Comparison of ENCODE assay signal across 22 cellular contexts in the genomic region with DNA sequence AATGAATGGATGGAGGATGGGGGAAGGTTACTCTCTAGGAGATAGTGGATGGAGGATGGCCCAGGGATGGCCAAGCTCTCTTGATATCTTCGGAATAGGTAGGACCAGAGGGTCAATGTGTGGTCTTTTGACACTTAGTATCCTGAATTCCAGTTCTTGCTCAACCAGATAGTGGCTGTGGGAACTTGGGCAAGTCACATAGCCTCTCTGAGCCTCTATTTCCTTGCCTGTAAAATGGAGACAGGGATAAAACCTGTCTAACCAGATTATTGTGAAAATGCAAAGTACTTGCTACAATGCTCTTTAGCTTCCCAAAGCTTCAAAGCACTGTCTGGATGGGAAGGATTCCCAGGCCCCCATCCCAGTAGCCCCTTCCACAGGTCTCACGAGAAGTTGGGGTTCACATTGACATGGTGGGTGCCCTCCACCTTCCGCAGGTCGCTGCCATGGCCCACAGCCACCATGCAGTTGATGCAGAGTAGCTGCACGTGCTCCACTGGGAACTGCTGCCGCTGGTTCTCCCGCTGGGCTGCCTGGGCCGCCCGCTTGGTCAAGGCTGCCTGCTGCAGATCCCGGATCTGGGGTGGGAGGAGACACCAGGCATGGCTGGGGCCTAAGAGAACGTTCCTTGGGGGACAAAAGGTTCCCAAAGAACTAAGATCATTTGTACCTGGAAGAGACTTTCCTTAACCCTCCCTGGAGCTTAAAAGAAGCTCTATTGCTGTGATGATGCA. TPM values are rescaled to one million over a fixed set of nuclear protein-coding genes. Genes with fewer than 3 reads are reported as not detected.
DNase-seq lines count a peak whose midpoint lies in the region; ATAC-seq, FAIRE-seq and TF ChIP-seq lines count a peak whose summit lies in the region.
"Had no signal": no experiment of that assay in that cellular context is flagged by ENCODE, and none has a peak within 500 bp of the region (broad histone marks: within the 10 kb centered on the region; RNA-seq: fewer than 3 reads in every experiment).

No MANE protein-coding gene starts in this region.

- no peaks in the 10 kb centered on the region for H3K36me3 ChIP-seq in HepG2 (replicated peaks in 1 of 2; ENCODE audit: control insufficient read depth in 1 of 2, insufficient read depth in 2 of 2, low read length in 2 of 2)
- peaks cover 0 to 24% (median 0%) of the 10 kb centered on the region in 4 donors for H3K36me3 ChIP-seq in right lobe of liver
- H3K36me3 ChIP-seq in neuronal stem cell (replicated peaks in 1 of 2; ENCODE audit: control insufficient read depth in 2 of 2, insufficient read depth in 2 of 2, low read length in 2 of 2): no peaks in the 10 kb centered on the region
- H3K36me3 ChIP-seq: BE2C had no signal

- H2BK15ac ChIP-seq in neuronal stem cell (ENCODE audit: low read length): no peak overlapping the region

- H3K9me3 ChIP-seq in HepG2 (ENCODE audit: low read length) (no peaks in the 10 kb centered on the region), right lobe of liver (no peaks in the 10 kb centered on the region), neuronal stem cell (replicated peaks in 1 of 2; ENCODE audit: control insufficient read depth in 2 of 2, insufficient read depth in 1 of 2, low read depth in 1 of 2, low read length in 2 of 2) (no peaks in the 10 kb centered on the region)
- H3K9me3 ChIP-seq: A549; BE2C; BLaER1 treated with 17β-estradiol and CSF1 and Interleukin-3, amounts not matched to agents 10 nM and 100 nM had no signal

- BruUV-seq in HepG2 (replicated peaks; lab: Mats Ljungman, UMichigan): no TSS peak

- intact Hi-C loops in HepG2 (cut with micrococcal nuclease; ENCODE audit: unreplicated experiment): no loop called here
- intact Hi-C loops in right lobe of liver (cut with DNase I): loop anchor here in 1 of 2 donors (5.0 kb wide), 1 partner anchor 36 kb away; no protein-coding TSS in a partner anchor

- no peak overlapping the region for H4K8ac ChIP-seq in neuronal stem cell (ENCODE audit: low read depth, low read length)

- H3K9ac ChIP-seq in HepG2 (ENCODE audit: insufficient read depth, low read depth, low read length) (no peak overlapping the region), neuronal stem cell (ENCODE audit: low read depth, low read length, poor library complexity) (peak overlapping the region; percentile 1)
- H3K9ac ChIP-seq: BLaER1 treated with 17β-estradiol and CSF1 and Interleukin-3, amounts not matched to agents 10 nM and 100 nM had no signal

- H2AFZ ChIP-seq in HepG2 (ENCODE audit: low read length): no peak overlapping the region
- no peak overlapping the region for H2AFZ ChIP-seq in neuronal stem cell (ENCODE audit: low read length)
- H2AFZ ChIP-seq: GM23338 had no signal

- ATAC-seq in HepG2: no peak
- ATAC-seq in right lobe of liver: no peak
- no peak for ATAC-seq in HG03159 (IDR thresholded peaks at IDR 0.05; ENCODE audit: unreplicated experiment)
- ATAC-seq in HG03520 (IDR thresholded peaks at IDR 0.05; ENCODE audit: unreplicated experiment): no peak
- ATAC-seq: A549, GM12878, GM23338, HCT116 had no signal

- no peak overlapping the region for H2AK5ac ChIP-seq in neuronal stem cell (ENCODE audit: low read depth, low read length)

- TF ChIP-seq EP300 in HepG2 (IDR thresholded peaks at IDR 0.05; ENCODE audit: low read depth in 2 of 2, low read length in 2 of 2) (no peak), HepG2 (CRISPR knock-in tag; IDR thresholded peaks at IDR 0.05; ENCODE audit: borderline replicate concordance) (no peak)

- CTCF ChIA-PET in HepG2 (lab: Yijun Ruan, JAX; ENCODE audit: low intra/inter-chr PET ratio, low total read pairs): interaction anchor here (1.4 to 7.0 kb wide), 2 partner anchors 14 to 36 kb away, joined by 5 to 125 read pairs; no protein-coding TSS in a partner anchor

- in situ Hi-C loops in HepG2 (cut with HindIII; ENCODE audit: extremely low pct_ligation_motif_present, low pct_unique_long_range_greater_than_20kb): loop anchor here (5.0 kb wide), 1 partner anchor 36 kb away; no protein-coding TSS in a partner anchor

- H3K4me2 ChIP-seq in HepG2 (ENCODE audit: low read depth, low read length) (no peak overlapping the region), neuronal stem cell (ENCODE audit: insufficient read depth, low read length, poor library complexity, severe bottlenecking) (no peak overlapping the region)
- H3K4me2 ChIP-seq: A549; BLaER1 treated with 17β-estradiol and CSF1 and Interleukin-3, amounts not matched to agents 10 nM and 100 nM; GM23338 had no signal

- H3K4me3 ChIP-seq in HepG2 (replicated peaks in 1 of 3; ENCODE audit: insufficient read depth in 1 of 3, low read depth in 2 of 3, low read length in 3 of 3) (no peak overlapping the region), right lobe of liver (no peak overlapping the region), neuronal stem cell (ENCODE audit: low read length in 2 of 2) (no peak overlapping the region)
- H3K4me3 ChIP-seq: A549; BLaER1 treated with 17β-estradiol and CSF1 and Interleukin-3, amounts not matched to agents 10 nM and 100 nM; GM12878; GM23338 had no signal

- FAIRE-seq in HepG2 (lab: Jason Lieb, UNC): no peak
- FAIRE-seq: A549, GM12878 had no signal

- TF ChIP-seq CTCF in HepG2 (CRISPR knock-in tag; IDR thresholded peaks at IDR 0.05): no peak
- TF ChIP-seq CTCF in right lobe of liver (IDR thresholded peaks at IDR 0.05): no peak

- no peaks in the 10 kb centered on the region for H3K79me2 ChIP-seq in HepG2 (ENCODE audit: insufficient read depth, low read length)

- H2BK12ac ChIP-seq in neuronal stem cell (ENCODE audit: low read length): no peak overlapping the region

- H3K18ac ChIP-seq in neuronal stem cell (ENCODE audit: low read length): no peak overlapping the region

- H3K27me3 ChIP-seq in HepG2 (ENCODE audit: control insufficient read depth in 1 of 2, insufficient read depth in 2 of 2, low read length in 2 of 2) (peaks cover 4 to 21% of the 10 kb centered on the region in 2 experiments; a peak in 3 of 5 replicates), right lobe of liver (no peaks in the 10 kb centered on the region), neuronal stem cell (ENCODE audit: control insufficient read depth in 3 of 3, insufficient read depth in 3 of 3, low read depth in 1 of 3, low read length in 3 of 3) (peaks cover 0 to 66% (median 2%) of the 10 kb centered on the region in 3 experiments)
- H3K27me3 ChIP-seq: BE2C had no signal

- H4K20me1 ChIP-seq in HepG2 (ENCODE audit: insufficient read depth, low read length): no peaks in the 10 kb centered on the region
- H4K20me1 ChIP-seq: BLaER1 treated with 17β-estradiol and CSF1 and Interleukin-3, amounts not matched to agents 10 nM and 100 nM had no signal

- WGBS in HepG2 (ENCODE audit: low lambda C conversion rate): 51% methylated on average over 7 of the region's 11 CpGs
- 60% methylated on average over 1 of the region's 11 CpGs for WGBS in right lobe of liver (ENCODE audit: insufficient coverage, low coverage, low lambda C conversion rate, missing lambda C conversion rate)
- no CpG with 5 or more reads among the region's 11 CpGs for WGBS in neuronal stem cell (ENCODE audit: extremely low coverage in 2 of 2, insufficient read length in 2 of 2, insufficient replicate concordance in 1 of 2), 2 donors

- H3K27ac ChIP-seq in HepG2 (ENCODE audit: extremely low read length, insufficient read depth, low read length): no peak overlapping the region
- no peak overlapping the region for H3K27ac ChIP-seq in right lobe of liver
- no peak overlapping the region for H3K27ac ChIP-seq in neuronal stem cell (replicated peaks; ENCODE audit: low read length)
- H3K27ac ChIP-seq: A549; BLaER1 treated with 17β-estradiol and CSF1 and Interleukin-3, amounts not matched to agents 10 nM and 100 nM had no signal

- H3K79me1 ChIP-seq in neuronal stem cell (ENCODE audit: low read depth, low read length): no peaks in the 10 kb centered on the region

- no peak for TF ChIP-seq RAD21 in HepG2 (CRISPR knock-in tag; IDR thresholded peaks at IDR 0.05)

- DNase-seq in HepG2 (ENCODE audit: low spot score) (no peak), right lobe of liver (no peak), neuronal stem cell (ENCODE audit: low spot score) (no peak)
- DNase-seq: 8988T; ACHN; AML-193; BE2C; Calu3; CD4-positive, alpha-beta memory T cell; COR-L47; DMS79; EL; GDM1; H9 had no signal

- H3K4ac ChIP-seq in neuronal stem cell (ENCODE audit: low read length): no peak overlapping the region

- no peak overlapping the region for H2BK5ac ChIP-seq in neuronal stem cell (ENCODE audit: low read length)

- H3K4me1 ChIP-seq in HepG2 (ENCODE audit: insufficient read depth, low read length) (peaks cover 28% of the 10 kb centered on the region), right lobe of liver (peaks cover 0 to 12% (median 0%) of the 10 kb centered on the region in 4 donors), neuronal stem cell (ENCODE audit: control insufficient read depth in 2 of 2, insufficient read depth in 1 of 2, low read depth in 1 of 2, low read length in 2 of 2) (peaks cover 4 to 6% of the 10 kb centered on the region in 2 donors)

- POLR2A ChIA-PET in HepG2 (lab: Yijun Ruan, JAX): interaction anchor here (1.1 kb wide), 1 partner anchor 136 kb away, joined by 3 read pairs; no protein-coding TSS in a partner anchor

- H3K23ac ChIP-seq in neuronal stem cell (ENCODE audit: low read depth, low read length, poor library complexity): no peak overlapping the region

- H3K14ac ChIP-seq in neuronal stem cell (ENCODE audit: low read length): no peak overlapping the region

- no peak overlapping the region for H2BK120ac ChIP-seq in neuronal stem cell (ENCODE audit: low read depth, low read length)

- no peak for TF ChIP-seq POLR2A in HepG2 (IDR thresholded peaks at IDR 0.05; ENCODE audit: insufficient read depth in 1 of 2, low read depth in 2 of 2, low read length in 2 of 2)
- TF ChIP-seq POLR2A in right lobe of liver (IDR thresholded peaks at IDR 0.05): no peak

- no peak overlapping the region for H4K91ac ChIP-seq in neuronal stem cell (ENCODE audit: low read depth, low read length, poor library complexity)

RNA-seq across cellular contexts. Expression of gene ZNF385C, which starts 5.1 kb away (rescaled TPM):
- total RNA-seq in HepG2 (2016; rRNA removed; fragmentation: Illumina TruSeq; extraction: Trizol) (2.3 TPM in 2 replicates), right lobe of liver (1 to 10 TPM in 1 of 6 experiments, under 1 TPM in 2, not detected in 3; 0.11 to 1.2 (median 0.11) TPM)
- total RNA-seq in HepG2 (2016; cell fraction: cytosol; rRNA removed; fragmentation: Illumina TruSeq; extraction: Trizol; ENCODE audit: low read depth): 0.40 and 0.71 TPM in 2 replicates
- 1.8 and 2.2 TPM in 2 replicates for total RNA-seq in HepG2 (2016; cell fraction: insoluble cytoplasmic fraction; rRNA removed; fragmentation: Illumina TruSeq; extraction: Trizol)
- total RNA-seq in HepG2 (2016; cell fraction: membrane; rRNA removed; fragmentation: Illumina TruSeq; extraction: Trizol): 1.9 and 2.0 TPM in 2 replicates
- 0.97 and 1.3 TPM in 2 replicates for total RNA-seq in HepG2 (2016; cell fraction: nucleus; rRNA removed; fragmentation: Illumina TruSeq; extraction: Trizol)
- polyA plus RNA-seq in HepG2 (2011; rRNA removed): 5.8 and 6.1 TPM in 2 replicates
- 5.6 and 6.2 TPM in 2 replicates for polyA plus RNA-seq in HepG2 (2011; cell fraction: cytosol; rRNA removed)
- polyA plus RNA-seq in HepG2 (2011; cell fraction: nucleus; rRNA removed): 5.3 and 5.6 TPM in 2 replicates
- polyA plus RNA-seq in HepG2 (2012): 1.7 and 2.5 TPM in 2 replicates
- polyA plus RNA-seq in HepG2 (2016; cell fraction: cytosol; fragmentation: Illumina TruSeq; extraction: Trizol; ENCODE audit: low read depth): 1.2 and 1.3 TPM in 2 replicates
- polyA plus RNA-seq in HepG2 (2016; cell fraction: insoluble cytoplasmic fraction; fragmentation: Illumina TruSeq; extraction: Trizol; ENCODE audit: low read depth): 5.4 TPM in 2 replicates
- 3.7 and 3.8 TPM in 2 replicates for polyA plus RNA-seq in HepG2 (2016; cell fraction: membrane; fragmentation: Illumina TruSeq; extraction: Trizol; ENCODE audit: low read depth)
- 4.1 and 4.5 TPM in 2 replicates for polyA plus RNA-seq in HepG2 (2016; cell fraction: nucleus; fragmentation: Illumina TruSeq; extraction: Trizol; ENCODE audit: insufficient read depth, low read depth)
- polyA minus RNA-seq in HepG2 (2011; rRNA and poly(A)+ RNA removed; ENCODE audit: low replicate concordance): 0.35 and 3.6 TPM in 2 replicates
- 1.4 and 2.5 TPM in 2 replicates for polyA minus RNA-seq in HepG2 (2011; cell fraction: cytosol; rRNA and poly(A)+ RNA removed)
- 0.52 and 0.99 TPM in 2 replicates for polyA minus RNA-seq in HepG2 (2011; cell fraction: nucleus; rRNA and poly(A)+ RNA removed)
- polyA plus RNA-seq in neuronal stem cell (2013, experiment 1 of 2): 4.2 TPM
- 4.2 TPM for polyA plus RNA-seq in neuronal stem cell (2013, experiment 2 of 2)
- total RNA-seq: GM12878 had no signal
- polyA plus RNA-seq: CD4-positive, alpha-beta memory T cell had no signal

RNA-seq across cellular contexts. Expression of gene DHX58, which starts 9.1 kb away (rescaled TPM):
- total RNA-seq in HepG2 (2016; rRNA removed; fragmentation: Illumina TruSeq; extraction: Trizol) (3.9 and 6.7 TPM in 2 replicates), right lobe of liver (10 to 100 TPM in 4 of 6 experiments, 1 to 10 TPM in 2; 9.0 to 27.9 (median 19.6) TPM)
- 1.6 TPM in 2 replicates for total RNA-seq in HepG2 (2016; cell fraction: cytosol; rRNA removed; fragmentation: Illumina TruSeq; extraction: Trizol; ENCODE audit: low read depth)
- total RNA-seq in HepG2 (2016; cell fraction: insoluble cytoplasmic fraction; rRNA removed; fragmentation: Illumina TruSeq; extraction: Trizol): 4.7 and 7.5 TPM in 2 replicates
- total RNA-seq in HepG2 (2016; cell fraction: membrane; rRNA removed; fragmentation: Illumina TruSeq; extraction: Trizol): 2.1 and 3.5 TPM in 2 replicates
- 6.4 and 10.0 TPM in 2 replicates for total RNA-seq in HepG2 (2016; cell fraction: nucleus; rRNA removed; fragmentation: Illumina TruSeq; extraction: Trizol)
- 7.8 and 13.5 TPM in 2 replicates for polyA plus RNA-seq in HepG2 (2011; rRNA removed)
- 5.7 TPM in 2 replicates for polyA plus RNA-seq in HepG2 (2011; cell fraction: cytosol; rRNA removed)
- polyA plus RNA-seq in HepG2 (2011; cell fraction: nucleus; rRNA removed): 29.5 and 34.5 TPM in 2 replicates
- polyA plus RNA-seq in HepG2 (2012): 4.3 and 5.5 TPM in 2 replicates
- 0.87 and 1.1 TPM in 2 replicates for polyA plus RNA-seq in HepG2 (2016; cell fraction: cytosol; fragmentation: Illumina TruSeq; extraction: Trizol; ENCODE audit: low read depth)
- polyA plus RNA-seq in HepG2 (2016; cell fraction: insoluble cytoplasmic fraction; fragmentation: Illumina TruSeq; extraction: Trizol; ENCODE audit: low read depth): 3.0 and 5.2 TPM in 2 replicates
- 1.7 and 1.9 TPM in 2 replicates for polyA plus RNA-seq in HepG2 (2016; cell fraction: membrane; fragmentation: Illumina TruSeq; extraction: Trizol; ENCODE audit: low read depth)
- 16.3 and 17.6 TPM in 2 replicates for polyA plus RNA-seq in HepG2 (2016; cell fraction: nucleus; fragmentation: Illumina TruSeq; extraction: Trizol; ENCODE audit: insufficient read depth, low read depth)
- polyA minus RNA-seq in HepG2 (2011; rRNA and poly(A)+ RNA removed; ENCODE audit: low replicate concordance): 0.58 and 15.8 TPM in 2 replicates
- polyA minus RNA-seq in HepG2 (2011; cell fraction: cytosol; rRNA and poly(A)+ RNA removed): 1.7 and 2.0 TPM in 2 replicates
- 6.4 and 9.6 TPM in 2 replicates for polyA minus RNA-seq in HepG2 (2011; cell fraction: nucleus; rRNA and poly(A)+ RNA removed)
- polyA plus RNA-seq in neuronal stem cell (2013, experiment 1 of 2): 0.21 TPM
- 0.14 TPM for polyA plus RNA-seq in neuronal stem cell (2013, experiment 2 of 2)

RNA-seq across cellular contexts. Expression of gene KAT2A, which starts 17.8 kb away (rescaled TPM):
- total RNA-seq in HepG2 (2016; rRNA removed; fragmentation: Illumina TruSeq; extraction: Trizol) (20.2 and 29.1 TPM in 2 replicates), right lobe of liver (10 to 100 TPM; 14.3 to 36.4 (median 21.3) TPM)
- 4.7 and 4.9 TPM in 2 replicates for total RNA-seq in HepG2 (2016; cell fraction: cytosol; rRNA removed; fragmentation: Illumina TruSeq; extraction: Trizol; ENCODE audit: low read depth)
- total RNA-seq in HepG2 (2016; cell fraction: insoluble cytoplasmic fraction; rRNA removed; fragmentation: Illumina TruSeq; extraction: Trizol): 16.6 and 30.9 TPM in 2 replicates
- total RNA-seq in HepG2 (2016; cell fraction: membrane; rRNA removed; fragmentation: Illumina TruSeq; extraction: Trizol): 7.0 and 9.1 TPM in 2 replicates
- total RNA-seq in HepG2 (2016; cell fraction: nucleus; rRNA removed; fragmentation: Illumina TruSeq; extraction: Trizol): 51.9 and 59.6 TPM in 2 replicates
- polyA plus RNA-seq in HepG2 (2011; rRNA removed): 90.4 and 126 TPM in 2 replicates
- polyA plus RNA-seq in HepG2 (2011; cell fraction: cytosol; rRNA removed): 13.5 and 18.5 TPM in 2 replicates
- 978 and 1,153 TPM in 2 replicates for polyA plus RNA-seq in HepG2 (2011; cell fraction: nucleus; rRNA removed)
- 38.7 and 62.0 TPM in 2 replicates for polyA plus RNA-seq in HepG2 (2012)
- polyA plus RNA-seq in HepG2 (2016; cell fraction: cytosol; fragmentation: Illumina TruSeq; extraction: Trizol; ENCODE audit: low read depth): 3.5 and 4.1 TPM in 2 replicates
- 24.7 and 33.4 TPM in 2 replicates for polyA plus RNA-seq in HepG2 (2016; cell fraction: insoluble cytoplasmic fraction; fragmentation: Illumina TruSeq; extraction: Trizol; ENCODE audit: low read depth)
- polyA plus RNA-seq in HepG2 (2016; cell fraction: membrane; fragmentation: Illumina TruSeq; extraction: Trizol; ENCODE audit: low read depth): 7.9 and 9.2 TPM in 2 replicates
- polyA plus RNA-seq in HepG2 (2016; cell fraction: nucleus; fragmentation: Illumina TruSeq; extraction: Trizol; ENCODE audit: insufficient read depth, low read depth): 347 and 353 TPM in 2 replicates
- 33.5 and 71.7 TPM in 2 replicates for polyA minus RNA-seq in HepG2 (2011; rRNA and poly(A)+ RNA removed; ENCODE audit: low replicate concordance)
- polyA minus RNA-seq in HepG2 (2011; cell fraction: cytosol; rRNA and poly(A)+ RNA removed): 7.8 and 9.6 TPM in 2 replicates
- polyA minus RNA-seq in HepG2 (2011; cell fraction: nucleus; rRNA and poly(A)+ RNA removed): 54.6 and 61.9 TPM in 2 replicates
- 28.4 TPM for polyA plus RNA-seq in neuronal stem cell (2013, experiment 1 of 2)
- polyA plus RNA-seq in neuronal stem cell (2013, experiment 2 of 2): 27.4 TPM

RNA-seq across cellular contexts. Expression of gene HSPB9, which starts 19.2 kb away (rescaled TPM):
- total RNA-seq in HepG2 (2016; rRNA removed; fragmentation: Illumina TruSeq; extraction: Trizol): 0.13 and 0.24 TPM in 2 replicates
- total RNA-seq in HepG2 (2016; cell fraction: cytosol; rRNA removed; fragmentation: Illumina TruSeq; extraction: Trizol; ENCODE audit: low read depth): not detected in 2 replicates
- 0.09 and 0.24 TPM in 2 replicates for total RNA-seq in HepG2 (2016; cell fraction: insoluble cytoplasmic fraction; rRNA removed; fragmentation: Illumina TruSeq; extraction: Trizol)
- 0.14 and 0.19 TPM in 2 replicates for total RNA-seq in HepG2 (2016; cell fraction: membrane; rRNA removed; fragmentation: Illumina TruSeq; extraction: Trizol)
- 0.25 TPM in 1 of 2 replicates, not detected in the other for total RNA-seq in HepG2 (2016; cell fraction: nucleus; rRNA removed; fragmentation: Illumina TruSeq; extraction: Trizol)
- polyA plus RNA-seq in HepG2 (2011; rRNA removed): 0.05 and 0.31 TPM in 2 replicates
- 0.07 and 0.10 TPM in 2 replicates for polyA plus RNA-seq in HepG2 (2011; cell fraction: cytosol; rRNA removed)
- polyA plus RNA-seq in HepG2 (2011; cell fraction: nucleus; rRNA removed): 0.66 and 1.2 TPM in 2 replicates
- polyA plus RNA-seq in HepG2 (2012): 0.28 and 0.44 TPM in 2 replicates
- not detected in 2 replicates for polyA plus RNA-seq in HepG2 (2016; cell fraction: cytosol; fragmentation: Illumina TruSeq; extraction: Trizol; ENCODE audit: low read depth)
- polyA plus RNA-seq in HepG2 (2016; cell fraction: insoluble cytoplasmic fraction; fragmentation: Illumina TruSeq; extraction: Trizol; ENCODE audit: low read depth): not detected in 2 replicates
- 0.09 and 0.14 TPM in 2 replicates for polyA plus RNA-seq in HepG2 (2016; cell fraction: membrane; fragmentation: Illumina TruSeq; extraction: Trizol; ENCODE audit: low read depth)
- 0.55 and 0.56 TPM in 2 replicates for polyA plus RNA-seq in HepG2 (2016; cell fraction: nucleus; fragmentation: Illumina TruSeq; extraction: Trizol; ENCODE audit: insufficient read depth, low read depth)
- polyA minus RNA-seq in HepG2 (2011; rRNA and poly(A)+ RNA removed; ENCODE audit: low replicate concordance): 0.22 TPM in 1 of 2 replicates, not detected in the other
- not detected in 2 replicates for polyA minus RNA-seq in HepG2 (2011; cell fraction: cytosol; rRNA and poly(A)+ RNA removed)
- polyA minus RNA-seq in HepG2 (2011; cell fraction: nucleus; rRNA and poly(A)+ RNA removed): not detected in 2 replicates
- total RNA-seq in right lobe of liver: 1 to 10 TPM in 2 of 6 experiments, under 1 TPM in 4; 0.38 to 1.6 (median 0.85) TPM
- polyA plus RNA-seq in neuronal stem cell (2013, experiment 1 of 2): 0.15 TPM
- polyA plus RNA-seq in neuronal stem cell (2013, experiment 2 of 2): 0.08 TPM
- total RNA-seq: CD4-positive, alpha-beta memory T cell; GM12878; H4 had no signal
- polyA plus RNA-seq: CD4-positive, alpha-beta memory T cell had no signal

RNA-seq across cellular contexts. Expression of gene RAB5C, which starts 51.4 kb away (rescaled TPM):
- total RNA-seq in HepG2 (2016; rRNA removed; fragmentation: Illumina TruSeq; extraction: Trizol): 110 and 136 TPM in 2 replicates
- total RNA-seq in HepG2 (2016; cell fraction: cytosol; rRNA removed; fragmentation: Illumina TruSeq; extraction: Trizol; ENCODE audit: low read depth): 61.7 and 72.3 TPM in 2 replicates
- 112 and 128 TPM in 2 replicates for total RNA-seq in HepG2 (2016; cell fraction: insoluble cytoplasmic fraction; rRNA removed; fragmentation: Illumina TruSeq; extraction: Trizol)
- total RNA-seq in HepG2 (2016; cell fraction: membrane; rRNA removed; fragmentation: Illumina TruSeq; extraction: Trizol): 97.4 and 130 TPM in 2 replicates
- 58.3 and 58.4 TPM in 2 replicates for total RNA-seq in HepG2 (2016; cell fraction: nucleus; rRNA removed; fragmentation: Illumina TruSeq; extraction: Trizol)
- polyA plus RNA-seq in HepG2 (2011; rRNA removed): 123 and 129 TPM in 2 replicates
- 151 and 173 TPM in 2 replicates for polyA plus RNA-seq in HepG2 (2011; cell fraction: cytosol; rRNA removed)
- 63.1 and 63.8 TPM in 2 replicates for polyA plus RNA-seq in HepG2 (2011; cell fraction: nucleus; rRNA removed)
- 88.1 and 94.6 TPM in 2 replicates for polyA plus RNA-seq in HepG2 (2012)
- 121 and 161 TPM in 2 replicates for polyA plus RNA-seq in HepG2 (2016; cell fraction: cytosol; fragmentation: Illumina TruSeq; extraction: Trizol; ENCODE audit: low read depth)
- 256 and 287 TPM in 2 replicates for polyA plus RNA-seq in HepG2 (2016; cell fraction: insoluble cytoplasmic fraction; fragmentation: Illumina TruSeq; extraction: Trizol; ENCODE audit: low read depth)
- polyA plus RNA-seq in HepG2 (2016; cell fraction: membrane; fragmentation: Illumina TruSeq; extraction: Trizol; ENCODE audit: low read depth): 158 and 192 TPM in 2 replicates
- 155 and 165 TPM in 2 replicates for polyA plus RNA-seq in HepG2 (2016; cell fraction: nucleus; fragmentation: Illumina TruSeq; extraction: Trizol; ENCODE audit: insufficient read depth, low read depth)
- 69.9 and 105 TPM in 2 replicates for polyA minus RNA-seq in HepG2 (2011; rRNA and poly(A)+ RNA removed; ENCODE audit: low replicate concordance)
- 30.2 and 31.4 TPM in 2 replicates for polyA minus RNA-seq in HepG2 (2011; cell fraction: cytosol; rRNA and poly(A)+ RNA removed)
- 15.9 and 19.8 TPM in 2 replicates for polyA minus RNA-seq in HepG2 (2011; cell fraction: nucleus; rRNA and poly(A)+ RNA removed)
- total RNA-seq in right lobe of liver: 100 to 1,000 TPM in 1 of 6 experiments, 10 to 100 TPM in 5; 54.0 to 108 (median 65.3) TPM
- 73.5 TPM for polyA plus RNA-seq in neuronal stem cell (2013, experiment 1 of 2)
- polyA plus RNA-seq in neuronal stem cell (2013, experiment 2 of 2): 73.6 TPM
